In genomic region chr6:70955441-70956190, GRCh38 we compare ENCODE assay signal across 1 cellular context.
TF ChIP-seq lines count a peak whose summit lies in the region.

No MANE protein-coding gene starts in this region.

TF ChIP-seq in GM12878, 131 proteins besides CTCF, POLR2A, EP300 and RAD21 (continued from another document):
- TF ChIP-seq PBX3 (IDR thresholded peaks at IDR 0.05; ENCODE audit: insufficient replicate concordance, low read depth, low read length), result no peak
- TF ChIP-seq PAX5 (IDR thresholded peaks at IDR 0.05; ENCODE audit: borderline replicate concordance, low read depth, low read length), result peak; percentile 62; the same call in 1 of the 2 replicates
- TF ChIP-seq, protein P1, sequence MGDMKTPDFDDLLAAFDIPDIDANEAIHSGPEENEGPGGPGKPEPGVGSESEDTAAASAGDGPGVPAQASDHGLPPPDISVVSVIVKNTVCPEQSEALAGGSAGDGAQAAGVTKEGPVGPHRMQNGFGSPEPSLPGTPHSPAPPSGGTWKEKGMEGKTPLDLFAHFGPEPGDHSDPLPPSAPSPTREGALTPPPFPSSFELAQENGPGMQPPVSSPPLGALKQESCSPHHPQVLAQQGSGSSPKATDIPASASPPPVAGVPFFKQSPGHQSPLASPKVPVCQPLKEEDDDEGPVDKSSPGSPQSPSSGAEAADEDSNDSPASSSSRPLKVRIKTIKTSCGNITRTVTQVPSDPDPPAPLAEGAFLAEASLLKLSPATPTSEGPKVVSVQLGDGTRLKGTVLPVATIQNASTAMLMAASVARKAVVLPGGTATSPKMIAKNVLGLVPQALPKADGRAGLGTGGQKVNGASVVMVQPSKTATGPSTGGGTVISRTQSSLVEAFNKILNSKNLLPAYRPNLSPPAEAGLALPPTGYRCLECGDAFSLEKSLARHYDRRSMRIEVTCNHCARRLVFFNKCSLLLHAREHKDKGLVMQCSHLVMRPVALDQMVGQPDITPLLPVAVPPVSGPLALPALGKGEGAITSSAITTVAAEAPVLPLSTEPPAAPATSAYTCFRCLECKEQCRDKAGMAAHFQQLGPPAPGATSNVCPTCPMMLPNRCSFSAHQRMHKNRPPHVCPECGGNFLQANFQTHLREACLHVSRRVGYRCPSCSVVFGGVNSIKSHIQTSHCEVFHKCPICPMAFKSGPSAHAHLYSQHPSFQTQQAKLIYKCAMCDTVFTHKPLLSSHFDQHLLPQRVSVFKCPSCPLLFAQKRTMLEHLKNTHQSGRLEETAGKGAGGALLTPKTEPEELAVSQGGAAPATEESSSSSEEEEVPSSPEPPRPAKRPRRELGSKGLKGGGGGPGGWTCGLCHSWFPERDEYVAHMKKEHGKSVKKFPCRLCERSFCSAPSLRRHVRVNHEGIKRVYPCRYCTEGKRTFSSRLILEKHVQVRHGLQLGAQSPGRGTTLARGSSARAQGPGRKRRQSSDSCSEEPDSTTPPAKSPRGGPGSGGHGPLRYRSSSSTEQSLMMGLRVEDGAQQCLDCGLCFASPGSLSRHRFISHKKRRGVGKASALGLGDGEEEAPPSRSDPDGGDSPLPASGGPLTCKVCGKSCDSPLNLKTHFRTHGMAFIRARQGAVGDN (IDR thresholded peaks at IDR 0.05), result peak; percentile 39; the same call in 1 of the 2 replicates
- no peak for TF ChIP-seq MYC (IDR thresholded peaks at IDR 0.05; ENCODE audit: insufficient read depth, insufficient read length, insufficient replicate concordance, low read length, severe bottlenecking)
TF ChIP-seq in GM12878: peak in this region for 18.
